Comparison of ENCODE assay signal across 8 cellular contexts in the genomic region with DNA sequence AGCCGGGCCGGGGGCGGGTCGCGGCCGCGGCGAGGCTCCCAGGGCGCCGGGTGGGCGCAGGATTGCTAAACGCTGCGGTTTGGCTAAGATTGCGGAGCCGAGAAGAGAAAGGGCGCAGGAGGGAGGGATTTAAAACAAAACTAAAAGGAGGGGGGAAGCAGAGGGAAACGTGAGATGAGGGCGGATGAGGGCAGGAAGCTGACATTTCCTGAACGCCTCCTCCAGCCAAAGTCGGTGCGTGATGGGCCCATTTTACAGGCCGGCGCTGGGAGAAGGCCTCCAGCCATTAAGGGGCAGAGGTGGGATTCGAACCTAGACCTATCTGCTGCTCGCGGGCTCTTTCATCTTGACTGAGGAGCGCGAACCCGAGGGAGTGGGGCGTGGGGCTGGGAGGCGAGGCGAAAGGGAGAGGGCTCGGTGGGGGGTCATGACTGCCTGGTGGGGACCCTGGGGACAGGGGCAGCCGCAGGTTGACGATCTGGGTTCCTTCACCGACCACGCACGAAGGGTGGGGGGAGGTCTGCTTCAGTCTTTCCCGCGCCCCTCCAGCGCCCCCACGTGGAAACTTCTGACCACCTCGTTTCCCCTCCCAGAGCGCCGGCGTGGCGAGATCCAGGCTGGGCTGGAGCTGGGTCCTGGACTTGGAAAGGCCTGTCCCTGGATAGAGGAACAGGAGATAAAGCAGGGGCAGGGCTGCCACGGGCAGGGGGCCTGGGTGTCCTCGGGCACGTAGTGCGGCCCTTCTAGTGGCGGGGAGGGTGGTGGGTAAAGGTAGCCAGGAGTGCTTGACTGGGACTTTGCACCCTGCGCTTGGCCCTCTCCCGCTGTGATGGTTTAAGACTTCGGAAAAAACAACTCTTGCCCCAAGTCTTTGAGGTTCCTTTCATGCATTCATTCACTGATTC. TPM values are rescaled to one million over a fixed set of nuclear protein-coding genes. Genes with fewer than 3 reads are reported as not detected.
DNase-seq lines count a peak whose midpoint lies in the region; ATAC-seq and TF ChIP-seq lines count a peak whose summit lies in the region.

No MANE protein-coding gene starts in this region.

- no peaks in the 10 kb centered on the region for H3K9me3 Mint-ChIP-seq in H9

- WGBS in H9 (ENCODE audit: extremely low coverage, insufficient read length, low lambda C conversion rate), result no CpG with 5 or more reads among the region's 55 CpGs

- no peak overlapping the region for H2BK5ac ChIP-seq in H9 (ENCODE audit: insufficient read length, low read length)

- H3K4me1 Mint-ChIP-seq in H9, result peaks cover 14 to 25% of the 10 kb centered on the region in 2 experiments

- peaks cover 65% of the 10 kb centered on the region for H3K27me3 Mint-ChIP-seq in H9 (ENCODE audit: low read depth)

- peak overlapping the region; percentile 72 to 83 for H3K4me3 Mint-ChIP-seq in H9

- no peaks in the 10 kb centered on the region for H3K4me1 ChIP-seq in H9 (ENCODE audit: insufficient read depth, low read length)

- H3K18ac ChIP-seq in H9 (ENCODE audit: insufficient read length, low read depth, low read length), result no peak overlapping the region

- no peak overlapping the region for H3K9ac ChIP-seq in H9 (ENCODE audit: extremely low read depth, insufficient read length, low read length)

- H3K79me2 ChIP-seq in H9 (ENCODE audit: insufficient read depth, low read length), result no peaks in the 10 kb centered on the region

- no peak overlapping the region for H4K5ac ChIP-seq in H9 (ENCODE audit: insufficient read length, low read depth, low read length)

- H3K79me1 ChIP-seq in H9 (ENCODE audit: insufficient read depth, low read depth, low read length, poor library complexity, severe bottlenecking), result no peaks in the 10 kb centered on the region

- 0 out of 7 replicates have a peak overlapping the region, but pooled peaks of 1 of the 3 experiments have one; percentile 21 for H3K27ac Mint-ChIP-seq in H9

- no peaks in the 10 kb centered on the region for H3K9me3 ChIP-seq in H9 (ENCODE audit: control insufficient read depth, low read depth, low read length)

- POLR2A ChIA-PET in RWPE1 (lab: Yijun Ruan, JAX; ENCODE audit: low non-redundant PET), result no interaction called here

- no peak overlapping the region for H4K91ac ChIP-seq in H9 (ENCODE audit: insufficient read length, low read depth, low read length)

- no peak overlapping the region for H3K14ac ChIP-seq in H9 (ENCODE audit: insufficient read depth, low read length)

- no peak overlapping the region for H2AK5ac ChIP-seq in H9 (ENCODE audit: insufficient read length, low read length)

- no peak overlapping the region for H4K8ac ChIP-seq in H9 (replicated peaks; ENCODE audit: insufficient read length, low read depth, low read length)

- H2AFZ ChIP-seq in H9 (ENCODE audit: low read length), result no peak overlapping the region

- peak; percentile 71 for ATAC-seq in omental fat pad (ENCODE audit: low FRiP score)

- H3K56ac ChIP-seq in H9 (ENCODE audit: insufficient read length, low read depth, low read length), result no peak overlapping the region

- CTCF ChIA-PET in RWPE1 (lab: Yijun Ruan, JAX), result interaction anchor here (0.5 to 1.4 kb wide), 4 partner anchors 79 to 284 kb away, joined by 3 to 6 read pairs (median 3); no protein-coding TSS in a partner anchor

- no peak overlapping the region for H2BK12ac ChIP-seq in H9 (ENCODE audit: insufficient read length, low read depth, low read length)

- no peak overlapping the region for H3K23ac ChIP-seq in H9 (ENCODE audit: insufficient read length, low read depth, low read length)

- H2BK15ac ChIP-seq in H9 (ENCODE audit: low read depth, low read length), result no peak overlapping the region

- no peak overlapping the region for H3T11ph ChIP-seq in H9 (ENCODE audit: low read length)

- H3K27me3 ChIP-seq in H9 (ENCODE audit: insufficient read depth, low read length), result no peaks in the 10 kb centered on the region; the same call in 1 of the 2 replicates

- H3K4ac ChIP-seq in H9 (ENCODE audit: low read depth, low read length), result no peak overlapping the region

- peaks cover 3% of the 10 kb centered on the region for H3K23me2 ChIP-seq in H9 (ENCODE audit: insufficient read length, low read depth, low read length, poor library complexity, severe bottlenecking)

- TF ChIP-seq CTCF in H9 (conservative IDR thresholded peaks at IDR 0.05) (peak; percentile 88), RWPE1 (conservative IDR thresholded peaks at IDR 0.05; ENCODE audit: low read depth) (peak; percentile 69), omental fat pad (IDR thresholded peaks at IDR 0.05) (no peak)

- no peak overlapping the region for H2BK20ac ChIP-seq in H9 (ENCODE audit: low read depth, low read length, poor library complexity, severe bottlenecking)

- DNase-seq in AG08395 (ENCODE audit: low spot score) (peak; percentile 74), H9 (peak; percentile 86), RWPE1 (ENCODE audit: low spot score) (no peak), activated gamma-delta T cell (lab: John Stamatoyannopoulos, UW) (peak; percentile 35), globus pallidus (ENCODE audit: low spot score) (peak; percentile 24), omental fat pad (ENCODE audit: low spot score) (peak; percentile 63), substantia nigra (lab: John Stamatoyannopoulos, UW) (peak in 35 of 49 donors; percentile 4 to 64 (median 33)), HPDE6-E6E7 (ENCODE audit: extremely low spot score) (no peak)

- peak overlapping the region; percentile 46 for H3K4me2 ChIP-seq in H9 (ENCODE audit: insufficient read depth, insufficient read length, low read length)

- H3K36me3 Mint-ChIP-seq in H9 (ENCODE audit: insufficient read depth in 1 of 3, low read depth in 3 of 3), result peaks cover 0 to 3% (median 0%) of the 10 kb centered on the region in 3 experiments; a peak in 1 of 7 replicates

- no peak overlapping the region for H2BK120ac ChIP-seq in H9 (ENCODE audit: low read depth, low read length, poor library complexity, severe bottlenecking)

- H4K20me1 ChIP-seq in H9 (ENCODE audit: control insufficient read depth, insufficient read depth, insufficient read length), result no peaks in the 10 kb centered on the region

- no peak overlapping the region for H3K27ac ChIP-seq in H9 (ENCODE audit: insufficient read length, low read depth, low read length)
- H3K27ac ChIP-seq in RWPE1, result no peak overlapping the region
- H3K27ac ChIP-seq in substantia nigra (ENCODE audit: low read depth, low read length, poor library complexity, severe bottlenecking), result no peak overlapping the region

RNA-seq across cellular contexts. Expression of a gene that starts 3.8 kb away (rescaled TPM):
- total RNA-seq in H9 (2021) (not detected in 2 replicates), omental fat pad (not detected)

Comparison
In these comparisons a context has a peak if more than half of its experiments do, and no peak if none do; other contexts are left out.
1. DNase-seq: peak in AG08395 (single experiment), H9 (single experiment), activated gamma-delta T cell (single experiment), globus pallidus (single experiment), omental fat pad (single experiment) and substantia nigra (35 of 49); none in RWPE1 (single experiment) and HPDE6-E6E7 (single experiment).
2. CTCF ChIP-seq: peak in H9 (single experiment) and RWPE1 (single experiment); none in omental fat pad (0 of 3).